Comparison of ENCODE assay signal across 8 cellular contexts in genomic region chr1:40312238-40313205, GRCh38. TPM values are rescaled to one million over a fixed set of nuclear protein-coding genes. Genes with fewer than 3 reads are reported as not detected.
DNase-seq lines count a peak whose midpoint lies in the region; ATAC-seq and TF ChIP-seq lines count a peak whose summit lies in the region.

No MANE protein-coding gene starts in this region.

- H3K27ac Mint-ChIP-seq in activated CD4-positive, alpha-beta memory T cell treated with anti-CD3 and anti-CD28 coated beads, Interleukin-2, amount 10 ng/mL, durations not matched to agents 7 days and 5 days, result no peak overlapping the region
- peak overlapping the region; percentile 86 for H3K27ac Mint-ChIP-seq in stimulated activated memory B cell treated with anti-CD40 and anti-IgM and Interleukin-4, amounts not matched to agents 10 μg/mL and 1 μg/mL and 100 μg/mL, for 72 hours

- peaks cover 12% of the 10 kb centered on the region for H3K27me3 Mint-ChIP-seq in activated CD4-positive, alpha-beta memory T cell treated with anti-CD3 and anti-CD28 coated beads, Interleukin-2, amount 10 ng/mL, durations not matched to agents 7 days and 5 days
- no peaks in the 10 kb centered on the region for H3K27me3 Mint-ChIP-seq in stimulated activated memory B cell treated with anti-CD40 and anti-IgM and Interleukin-4, amounts not matched to agents 10 μg/mL and 1 μg/mL and 100 μg/mL, for 72 hours

- TF ChIP-seq CTCF in RWPE1 (conservative IDR thresholded peaks at IDR 0.05; ENCODE audit: low read depth), result no peak

- in situ Hi-C loops in KBM-7 (cut with MboI; ENCODE audit: low pct_unique_long_range_greater_than_20kb, low sequenced_read_pairs), result no loop called here

- CTCF ChIA-PET in activated CD4-positive, alpha-beta memory T cell treated with anti-CD3 and anti-CD28 coated beads, Interleukin-2, amount 10 ng/mL, durations not matched to agents 7 days and 5 days (lab: Charles Lee), result interaction anchor here (1.0 to 5.1 kb wide), 3 partner anchors 26 to 161 kb away, joined by 3 to 67 read pairs (median 5); no protein-coding TSS in a partner anchor
- CTCF ChIA-PET in RWPE1 (lab: Yijun Ruan, JAX), result no interaction called here

- H3K4me3 Mint-ChIP-seq in activated CD4-positive, alpha-beta memory T cell treated with anti-CD3 and anti-CD28 coated beads, Interleukin-2, amount 10 ng/mL, durations not matched to agents 7 days and 5 days, result no peak overlapping the region
- peak overlapping the region; percentile 66 for H3K4me3 Mint-ChIP-seq in stimulated activated memory B cell treated with anti-CD40 and anti-IgM and Interleukin-4, amounts not matched to agents 10 μg/mL and 1 μg/mL and 100 μg/mL, for 72 hours

- ATAC-seq in stimulated activated memory B cell treated with anti-CD40 and anti-IgM and Interleukin-4, amounts not matched to agents 10 μg/mL and 1 μg/mL and 100 μg/mL, for 72 hours, result peak; percentile 49
- no peak for ATAC-seq in HG02970 (IDR thresholded peaks at IDR 0.05; ENCODE audit: low FRiP score, unreplicated experiment)

- H3K4me1 Mint-ChIP-seq in activated CD4-positive, alpha-beta memory T cell treated with anti-CD3 and anti-CD28 coated beads, Interleukin-2, amount 10 ng/mL, durations not matched to agents 7 days and 5 days, result peaks cover 42% of the 10 kb centered on the region
- peaks cover 58% of the 10 kb centered on the region for H3K4me1 Mint-ChIP-seq in stimulated activated memory B cell treated with anti-CD40 and anti-IgM and Interleukin-4, amounts not matched to agents 10 μg/mL and 1 μg/mL and 100 μg/mL, for 72 hours

- H3K9me3 Mint-ChIP-seq in activated CD4-positive, alpha-beta memory T cell treated with anti-CD3 and anti-CD28 coated beads, Interleukin-2, amount 10 ng/mL, durations not matched to agents 7 days and 5 days, result no peaks in the 10 kb centered on the region
- H3K9me3 Mint-ChIP-seq in stimulated activated memory B cell treated with anti-CD40 and anti-IgM and Interleukin-4, amounts not matched to agents 10 μg/mL and 1 μg/mL and 100 μg/mL, for 72 hours, result no peaks in the 10 kb centered on the region

- POLR2A ChIA-PET in activated CD4-positive, alpha-beta memory T cell treated with anti-CD3 and anti-CD28 coated beads, Interleukin-2, amount 10 ng/mL, durations not matched to agents 7 days and 5 days (lab: Charles Lee), result no interaction called here
- POLR2A ChIA-PET in RWPE1 (lab: Yijun Ruan, JAX; ENCODE audit: low non-redundant PET), result no interaction called here

- no peak overlapping the region for H3K27ac ChIP-seq in RWPE1

- no peaks in the 10 kb centered on the region for H3K36me3 Mint-ChIP-seq in activated CD4-positive, alpha-beta memory T cell treated with anti-CD3 and anti-CD28 coated beads, Interleukin-2, amount 10 ng/mL, durations not matched to agents 7 days and 5 days (ENCODE audit: low read depth)
- H3K36me3 Mint-ChIP-seq in stimulated activated memory B cell treated with anti-CD40 and anti-IgM and Interleukin-4, amounts not matched to agents 10 μg/mL and 1 μg/mL and 100 μg/mL, for 72 hours, result no peaks in the 10 kb centered on the region

- peak; percentile 35 for DNase-seq in stimulated activated CD4-positive, alpha-beta T cell treated with anti-CD3 and anti-CD28 coated beads, Interleukin-15, amount 100 ng/mL, for 24 hours
- no peak for DNase-seq in stimulated activated CD4-positive, alpha-beta T cell treated with anti-CD3 and anti-CD28 coated beads, Interleukin-4, amount 100 ng/mL, for 4 hours
- peak; percentile 79 for DNase-seq in KBM-7
- DNase-seq in activated CD4-positive, alpha-beta memory T cell treated with anti-CD3 and anti-CD28 coated beads, Interleukin-2, amount 10 ng/mL, durations not matched to agents 7 days and 5 days, result peak; percentile 45
- DNase-seq in amniotic stem cell (lab: John Stamatoyannopoulos, UW), result no peak
- DNase-seq in RWPE1 (ENCODE audit: low spot score), result no peak

RNA-seq across cellular contexts. Expression of gene COL9A2, which starts 4.6 kb away (rescaled TPM):
- 1 to 10 TPM; 7.2 to 8.2 TPM for total RNA-seq in activated CD4-positive, alpha-beta memory T cell treated with anti-CD3 and anti-CD28 coated beads, Interleukin-2, amount 10 ng/mL, durations not matched to agents 7 days and 5 days

RNA-seq across cellular contexts. Expression of gene ZMPSTE24, which starts 54.5 kb away (rescaled TPM):
- 10 to 100 TPM; 23.8 to 25.4 TPM for total RNA-seq in activated CD4-positive, alpha-beta memory T cell treated with anti-CD3 and anti-CD28 coated beads, Interleukin-2, amount 10 ng/mL, durations not matched to agents 7 days and 5 days

Comparison
In these comparisons a context has a peak if more than half of its experiments do, and no peak if none do; other contexts are left out.
1. DNase-seq: peak in stimulated activated CD4-positive, alpha-beta T cell treated with anti-CD3 and anti-CD28 coated beads, Interleukin-15, amount 100 ng/mL, for 24 hours (single experiment), KBM-7 (single experiment) and activated CD4-positive, alpha-beta memory T cell treated with anti-CD3 and anti-CD28 coated beads, Interleukin-2, amount 10 ng/mL, durations not matched to agents 7 days and 5 days (single experiment); none in stimulated activated CD4-positive, alpha-beta T cell treated with anti-CD3 and anti-CD28 coated beads, Interleukin-4, amount 100 ng/mL, for 4 hours (0 of 2), amniotic stem cell (single experiment) and RWPE1 (single experiment).